ENCODE assay signal across 15 cellular contexts in the genomic region with DNA sequence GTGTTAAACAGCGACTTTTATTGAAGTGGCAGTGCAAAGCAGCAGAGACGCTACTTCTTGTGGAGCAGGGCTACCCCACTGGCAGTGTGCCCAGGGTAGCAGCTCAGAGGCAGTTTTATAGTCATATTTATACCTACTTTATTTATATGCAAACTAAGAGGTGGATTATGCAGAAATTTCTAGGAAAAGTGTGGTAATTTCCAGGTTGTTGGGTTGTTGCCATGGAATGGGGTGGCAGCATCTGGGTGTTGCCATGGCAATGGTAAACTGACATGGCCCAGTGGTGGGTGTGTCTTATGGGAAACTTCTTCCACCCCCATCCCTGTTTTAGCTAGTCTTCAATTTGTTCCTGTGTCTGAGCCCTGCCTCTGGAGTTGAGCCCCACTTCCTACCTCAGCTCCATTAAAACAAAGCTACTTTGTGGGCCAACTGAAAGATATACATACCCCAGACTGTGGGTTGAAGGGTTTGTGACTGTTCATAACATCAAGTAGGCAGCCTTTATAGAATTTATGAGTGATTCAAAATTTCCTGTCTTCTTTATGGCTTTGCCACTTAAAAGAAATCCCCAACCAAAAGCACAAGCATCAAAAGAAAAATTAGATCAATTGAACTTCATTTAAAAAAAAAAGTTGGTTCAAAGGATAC.
DNase-seq lines count a peak whose midpoint lies in the region; TF ChIP-seq lines count a peak whose summit lies in the region.
"Had no signal": no experiment of that assay in that cellular context is flagged by ENCODE, and none has a peak within 500 bp of the region (broad histone marks: within the 10 kb centered on the region; RNA-seq: fewer than 3 reads in every experiment).

No MANE protein-coding gene starts in this region.

- TF ChIP-seq CTCF in Loucy (conservative IDR thresholded peaks at IDR 0.05; ENCODE audit: low read length): no peak
- TF ChIP-seq CTCF in esophagus muscularis mucosa (IDR thresholded peaks at IDR 0.05): no peak
- no peak for TF ChIP-seq CTCF in nephron progenitor cell (IDR thresholded peaks at IDR 0.05)

- peak overlapping the region; percentile 38 for H3K4me2 ChIP-seq in Loucy (ENCODE audit: low read depth, low read length, poor library complexity, severe bottlenecking)
- H3K4me2 ChIP-seq: BLaER1 had no signal

- no peak for TF ChIP-seq POLR2A in esophagus muscularis mucosa (IDR thresholded peaks at IDR 0.05; ENCODE audit: low read depth)

- H3K4me3 Mint-ChIP-seq in nephron progenitor cell: no peak overlapping the region
- H3K4me3 Mint-ChIP-seq: CD14-positive monocyte; CD4-positive, alpha-beta memory T cell had no signal

- 95% methylated on average over 2 of the region's 2 CpGs for WGBS in esophagus muscularis mucosa

- H3K79me2 ChIP-seq in Loucy (ENCODE audit: insufficient read depth, low read length): no peaks in the 10 kb centered on the region

- no peak overlapping the region for H3K27ac ChIP-seq in esophagus muscularis mucosa (replicated peaks in 1 of 4)
- H3K27ac ChIP-seq: BLaER1, HL-60 had no signal

- H3K9me3 ChIP-seq in HAP-1: no peaks in the 10 kb centered on the region
- no peaks in the 10 kb centered on the region for H3K9me3 ChIP-seq in Loucy (ENCODE audit: insufficient read depth, low read depth, low read length)
- no peaks in the 10 kb centered on the region for H3K9me3 ChIP-seq in esophagus muscularis mucosa

- no peak for TF ChIP-seq EP300 in esophagus muscularis mucosa (IDR thresholded peaks at IDR 0.05)

- no peak overlapping the region for H3K9ac ChIP-seq in Loucy (ENCODE audit: low read depth, low read length, poor library complexity, severe bottlenecking)
- H3K9ac ChIP-seq: BLaER1 had no signal

- no peak overlapping the region for H3K4me3 ChIP-seq in HAP-1
- H3K4me3 ChIP-seq in Loucy (ENCODE audit: low read length, poor library complexity, severe bottlenecking): no peak overlapping the region
- no peak overlapping the region for H3K4me3 ChIP-seq in esophagus muscularis mucosa
- H3K4me3 ChIP-seq: BLaER1 had no signal

- no peaks in the 10 kb centered on the region for H3F3A ChIP-seq in Loucy (ENCODE audit: low read depth)

- H2AFZ ChIP-seq in Loucy (ENCODE audit: low read length): no peak overlapping the region

- no peaks in the 10 kb centered on the region for H3K9me2 ChIP-seq in Loucy (replicated peaks; ENCODE audit: low read depth, low read length)

- no peak overlapping the region for H3K27ac Mint-ChIP-seq in nephron progenitor cell
- H3K27ac Mint-ChIP-seq: CD14-positive monocyte; CD4-positive, alpha-beta memory T cell had no signal

- H3K36me3 Mint-ChIP-seq in nephron progenitor cell (ENCODE audit: low read depth): peaks cover 7% of the 10 kb centered on the region
- H3K36me3 Mint-ChIP-seq: CD14-positive monocyte; CD4-positive, alpha-beta memory T cell had no signal

- H3K4me1 ChIP-seq in HAP-1 (no peaks in the 10 kb centered on the region), Loucy (ENCODE audit: insufficient read depth, low read length, poor library complexity, severe bottlenecking) (peaks cover 8% of the 10 kb centered on the region), esophagus muscularis mucosa (no peaks in the 10 kb centered on the region)
- H3K4me1 ChIP-seq: BLaER1 had no signal

- H3K36me3 ChIP-seq in HAP-1 (replicated peaks): no peaks in the 10 kb centered on the region
- no peaks in the 10 kb centered on the region for H3K36me3 ChIP-seq in Loucy (ENCODE audit: insufficient read depth, low read length)
- no peaks in the 10 kb centered on the region for H3K36me3 ChIP-seq in esophagus muscularis mucosa
- H3K36me3 ChIP-seq: BLaER1 had no signal

- intact Hi-C loops in esophagus muscularis mucosa (cut with DNase I): no loop called here

- DNase-seq in HAP-1 (ENCODE audit: low spot score in 2 of 2): peak; percentile 28 to 56
- peak; percentile 37 for DNase-seq in esophagus muscularis mucosa (ENCODE audit: extremely low spot score)
- no peak for DNase-seq in stimulated activated CD4-positive, alpha-beta T cell treated with anti-CD3 and anti-CD28 coated beads, Interleukin-12 subunit alpha, Interleukin-12 subunit beta, amount 100 ng/mL, for 4 hours
- DNase-seq in AML-193 (lab: John Stamatoyannopoulos, UW): no peak
- no peak for DNase-seq in nephron progenitor cell
- DNase-seq: CD4-positive, alpha-beta memory T cell; DMS153; GOT3; H7; Karpas-422; KBM-7 had no signal

- H3K27me3 ChIP-seq in HAP-1 (ENCODE audit: low read depth): no peaks in the 10 kb centered on the region
- peaks cover 91% of the 10 kb centered on the region for H3K27me3 ChIP-seq in Loucy (ENCODE audit: insufficient read depth, low read length, poor library complexity, severe bottlenecking)
- H3K27me3 ChIP-seq in esophagus muscularis mucosa: no peaks in the 10 kb centered on the region
- H3K27me3 ChIP-seq: BLaER1 had no signal

- in situ Hi-C loops in HAP-1 (cut with MboI; ENCODE audit: low sequenced_read_pairs): loop anchor here (25.0 kb wide), 1 partner anchor 715 kb away; no protein-coding TSS in a partner anchor

- H4K20me1 ChIP-seq in Loucy (ENCODE audit: insufficient read depth, low read length, poor library complexity, severe bottlenecking): no peaks in the 10 kb centered on the region
- H4K20me1 ChIP-seq: BLaER1 had no signal

- no peaks in the 10 kb centered on the region for H3K4me1 Mint-ChIP-seq in nephron progenitor cell
- H3K4me1 Mint-ChIP-seq: CD14-positive monocyte; CD4-positive, alpha-beta memory T cell had no signal

- peaks cover 6% of the 10 kb centered on the region for H3K27me3 Mint-ChIP-seq in nephron progenitor cell (ENCODE audit: low read depth, poor library complexity)

- peaks cover 29% of the 10 kb centered on the region for H3K9me3 Mint-ChIP-seq in nephron progenitor cell

Comparison
In these comparisons a context has a peak if more than half of its experiments do, and no peak if none do; other contexts are left out.
1. DNase-seq: peak in HAP-1 (2 of 2) and esophagus muscularis mucosa (single experiment); none in stimulated activated CD4-positive, alpha-beta T cell treated with anti-CD3 and anti-CD28 coated beads, Interleukin-12 subunit alpha, Interleukin-12 subunit beta, amount 100 ng/mL, for 4 hours (single experiment), AML-193 (0 of 2) and nephron progenitor cell (single experiment).